Comparison of ENCODE assay signal across 13 cellular contexts in the genomic region with DNA sequence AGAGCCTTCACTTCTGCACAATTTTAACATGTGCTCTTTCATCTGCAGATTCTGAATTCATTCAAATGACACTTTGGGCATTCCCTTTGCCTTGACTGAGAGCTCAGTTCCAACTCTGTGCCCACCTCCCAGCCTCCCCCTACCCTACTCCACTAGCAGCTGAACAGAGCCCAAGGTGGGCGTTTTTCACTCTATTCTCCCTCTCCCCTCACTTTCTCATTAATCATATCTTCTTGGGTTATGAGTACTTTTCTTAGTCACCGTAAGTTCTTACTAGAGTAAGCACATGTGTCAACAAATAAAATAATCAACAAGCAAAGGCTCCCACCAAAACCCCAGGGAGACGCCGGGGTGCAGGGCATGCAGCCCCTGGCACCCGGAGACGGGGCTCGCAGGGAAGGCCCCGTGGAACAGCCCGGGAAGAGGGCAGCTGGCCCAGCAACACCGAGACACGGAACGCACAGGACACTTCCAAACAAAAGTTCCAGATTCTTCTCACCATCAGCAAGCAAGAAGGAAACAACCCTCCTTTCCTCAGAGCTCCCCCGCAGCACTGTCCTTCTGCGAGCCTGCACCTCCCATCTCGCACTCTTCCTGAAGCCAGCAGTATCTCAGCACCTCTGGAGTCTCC. TPM values are rescaled to one million over a fixed set of nuclear protein-coding genes. Genes with fewer than 3 reads are reported as not detected.
DNase-seq lines count a peak whose midpoint lies in the region; ATAC-seq and TF ChIP-seq lines count a peak whose summit lies in the region.
"Had no signal": no experiment of that assay in that cellular context is flagged by ENCODE, and none has a peak within 500 bp of the region (broad histone marks: within the 10 kb centered on the region; RNA-seq: fewer than 3 reads in every experiment).

No MANE protein-coding gene starts in this region.

- H3K27me3 Mint-ChIP-seq in T-cell (no peaks in the 10 kb centered on the region), endodermal cell (ENCODE audit: insufficient read depth) (no peaks in the 10 kb centered on the region)

- CTCF ChIA-PET in T-cell (lab: Charles Lee) = interaction anchor here in 1 of 2 donors (0.7 kb wide), 1 partner anchor 269 kb away, joined by 3 read pairs; no protein-coding TSS in a partner anchor

- H3K27me3 ChIP-seq in endodermal cell (ENCODE audit: control insufficient read depth, insufficient read depth, low read length, poor library complexity, severe bottlenecking) = no peaks in the 10 kb centered on the region
- H3K27me3 ChIP-seq: BE2C, vagina had no signal

- no peak for TF ChIP-seq CTCF in endodermal cell (conservative IDR thresholded peaks at IDR 0.05)

- H3K4me1 ChIP-seq in endodermal cell (ENCODE audit: control insufficient read depth, insufficient read depth, low read length) = no peaks in the 10 kb centered on the region
- H3K4me1 ChIP-seq: BE2C had no signal

- DNase-seq in stimulated activated CD4-positive, alpha-beta T cell treated with anti-CD3 and anti-CD28 coated beads, Interleukin-4, amount 100 ng/mL, for 24 hours = peak; percentile 11
- no peak for DNase-seq in stimulated activated CD4-positive, alpha-beta T cell treated with anti-CD3 and anti-CD28 coated beads, Interleukin-2, amount 100 ng/mL, for 24 hours
- DNase-seq in T-cell (no peak), endodermal cell (no peak), dermis blood vessel endothelial cell (no peak)
- DNase-seq: BE2C, NCI-H1930, NCI-H82, SHP77 treated with DMSO at 0.1 percent for 48 hours had no signal

- peak overlapping the region; percentile 22 to 63 (median 55) for H3K4me3 Mint-ChIP-seq in T-cell
- H3K4me3 Mint-ChIP-seq in endodermal cell = no peak overlapping the region

- H3K36me3 Mint-ChIP-seq in T-cell = no peaks in the 10 kb centered on the region
- peaks cover 12% of the 10 kb centered on the region for H3K36me3 Mint-ChIP-seq in endodermal cell (ENCODE audit: low read depth)

- H3K4me3 ChIP-seq in endodermal cell (ENCODE audit: low read length) = no peak overlapping the region
- H3K4me3 ChIP-seq: vagina had no signal

- H3K27ac ChIP-seq in endodermal cell (ENCODE audit: low read depth, low read length) = no peak overlapping the region
- H3K27ac ChIP-seq: vagina had no signal

- ATAC-seq in T-cell (replicated peaks in 1 of 4) (no peak), HG02759 (IDR thresholded peaks at IDR 0.05; ENCODE audit: unreplicated experiment) (no peak), GM18870 (IDR thresholded peaks at IDR 0.05; ENCODE audit: unreplicated experiment) (no peak), HG03039 (IDR thresholded peaks at IDR 0.05; ENCODE audit: unreplicated experiment) (no peak)

- POLR2A ChIA-PET in T-cell (lab: Charles Lee) = interaction anchor here in 1 of 2 donors (0.6 kb wide), 1 partner anchor 935 kb away, joined by 3 read pairs; no protein-coding TSS in a partner anchor

- 95 to 100% methylated on average over 7 to 15 of the region's 15 CpGs for WGBS in endodermal cell (ENCODE audit: insufficient coverage in 1 of 2, insufficient read length in 1 of 2), 2 experiments

- no peaks in the 10 kb centered on the region for H3K9me3 Mint-ChIP-seq in T-cell
- H3K9me3 Mint-ChIP-seq in endodermal cell = no peaks in the 10 kb centered on the region

- H3K9ac ChIP-seq in endodermal cell (ENCODE audit: extremely low read depth, low read length, poor library complexity, severe bottlenecking) = no peak overlapping the region

- peaks cover 64 to 71% (median 65%) of the 10 kb centered on the region in 3 donors for H3K4me1 Mint-ChIP-seq in T-cell
- peaks cover 43% of the 10 kb centered on the region for H3K4me1 Mint-ChIP-seq in endodermal cell

- H3K27ac Mint-ChIP-seq in T-cell (peak overlapping the region; percentile 89 to 96), endodermal cell (peak overlapping the region; percentile 85)

- H3K9me3 ChIP-seq in endodermal cell (ENCODE audit: control insufficient read depth, low read length) = no peaks in the 10 kb centered on the region
- H3K9me3 ChIP-seq: BE2C, vagina had no signal

- no peaks in the 10 kb centered on the region for H3K36me3 ChIP-seq in endodermal cell (ENCODE audit: control insufficient read depth, insufficient read depth, low read length)
- H3K36me3 ChIP-seq: BE2C, vagina had no signal

RNA-seq across cellular contexts. Expression of a gene that starts 34.1 kb away (rescaled TPM):
- total RNA-seq in T-cell (10 to 100 TPM; 21.7 to 39.5 (median 35.2) TPM), endodermal cell (10 to 100 TPM; 25.5 to 39.9 TPM), dermis blood vessel endothelial cell (3.6 and 7.6 TPM in 2 replicates)
- 23.0 TPM for polyA plus RNA-seq in endodermal cell (2013, experiment 1 of 2)
- 24.8 TPM for polyA plus RNA-seq in endodermal cell (2013, experiment 2 of 2)
